ENCODE assay signal across 12 cellular contexts in the genomic region with DNA sequence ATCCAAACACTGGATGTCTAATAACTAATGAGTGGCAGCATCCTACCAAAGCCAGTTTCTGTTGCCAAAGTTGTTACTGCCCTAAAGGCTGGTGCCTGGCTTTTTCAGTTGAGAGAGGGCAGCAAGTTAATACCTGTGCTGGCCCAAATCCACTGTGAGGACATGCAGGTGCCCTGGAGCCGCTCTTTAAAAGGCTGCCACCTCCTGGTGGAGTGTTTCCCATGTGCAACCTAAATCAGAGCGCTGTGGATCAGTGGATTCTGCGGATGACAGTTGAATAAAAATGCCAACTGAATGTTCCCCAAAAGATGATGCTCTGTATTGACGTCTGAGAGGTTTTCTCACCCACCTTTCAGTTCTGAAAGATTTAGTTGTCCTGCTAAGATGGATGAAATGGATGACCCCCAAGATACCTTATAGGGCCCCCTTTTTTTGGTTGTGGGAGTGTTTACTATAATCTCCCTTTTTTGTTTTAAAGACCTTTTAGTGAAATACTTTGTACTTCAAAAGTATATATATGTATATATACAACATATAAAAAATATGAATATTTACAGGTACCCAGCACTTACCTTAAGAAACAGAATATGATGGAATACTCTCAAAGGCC.
DNase-seq lines count a peak whose midpoint lies in the region; ATAC-seq and TF ChIP-seq lines count a peak whose summit lies in the region.
"Had no signal": no experiment of that assay in that cellular context is flagged by ENCODE, and none has a peak within 500 bp of the region (broad histone marks: within the 10 kb centered on the region; RNA-seq: fewer than 3 reads in every experiment).

No MANE protein-coding gene starts in this region.

- no peak overlapping the region for H3K4ac ChIP-seq in trophoblast cell (ENCODE audit: low read depth, low read length)

- H4K8ac ChIP-seq in trophoblast cell (ENCODE audit: low read depth, low read length): no peak overlapping the region

- no peaks in the 10 kb centered on the region for H3K79me2 ChIP-seq in trophoblast cell (ENCODE audit: control insufficient read depth, insufficient read depth, low read length, poor library complexity)

- no peaks in the 10 kb centered on the region for H3K4me1 Mint-ChIP-seq in activated CD4-positive, alpha-beta T cell treated with anti-CD3 and anti-CD28 coated beads, Interleukin-2, amount 10 ng/mL, durations not matched to agents 24 days and 14 days
- H3K4me1 Mint-ChIP-seq in endothelial cell (ENCODE audit: unreplicated experiment): no peaks in the 10 kb centered on the region

- H2AFZ ChIP-seq in trophoblast cell (ENCODE audit: insufficient read depth, low read length, poor library complexity): no peak overlapping the region

- H3K18ac ChIP-seq in trophoblast cell (ENCODE audit: low read length): no peak overlapping the region

- H3K14ac ChIP-seq in trophoblast cell (ENCODE audit: low read length): no peak overlapping the region

- no peak overlapping the region for H3K4me2 ChIP-seq in trophoblast cell (ENCODE audit: low read length)

- no CpG with 5 or more reads among the region's 4 CpGs for WGBS in trophoblast cell (ENCODE audit: extremely low coverage, insufficient coverage, insufficient read length)

- no peaks in the 10 kb centered on the region for H3K79me1 ChIP-seq in trophoblast cell (ENCODE audit: low read length)

- H3K9me3 Mint-ChIP-seq in activated CD4-positive, alpha-beta T cell treated with anti-CD3 and anti-CD28 coated beads, Interleukin-2, amount 10 ng/mL, durations not matched to agents 24 days and 14 days: no peaks in the 10 kb centered on the region
- no peaks in the 10 kb centered on the region for H3K9me3 Mint-ChIP-seq in endothelial cell (ENCODE audit: unreplicated experiment)

- no peak overlapping the region for H3K27ac Mint-ChIP-seq in activated CD4-positive, alpha-beta T cell treated with anti-CD3 and anti-CD28 coated beads, Interleukin-2, amount 10 ng/mL, durations not matched to agents 24 days and 14 days
- no peak overlapping the region for H3K27ac Mint-ChIP-seq in endothelial cell (ENCODE audit: unreplicated experiment)

- H2BK5ac ChIP-seq in trophoblast cell (ENCODE audit: low read depth, low read length, poor library complexity): no peak overlapping the region

- H2AK5ac ChIP-seq in trophoblast cell (ENCODE audit: low read length): no peak overlapping the region

- no peak overlapping the region for H4K12ac ChIP-seq in trophoblast cell (ENCODE audit: low read depth, low read length)

- no peak overlapping the region for H3K9ac ChIP-seq in trophoblast cell (ENCODE audit: low read length)

- DNase-seq in activated CD4-positive, alpha-beta T cell treated with anti-CD3 and anti-CD28 coated beads for 48 hours: peak; percentile 9
- no peak for DNase-seq in activated CD4-positive, alpha-beta T cell treated with anti-CD3 and anti-CD28 coated beads, Interleukin-2, amount 10 ng/mL, durations not matched to agents 24 days and 14 days
- DNase-seq in NAMALWA (ENCODE audit: low spot score): peak; percentile 7
- DNase-seq in endothelial cell (ENCODE audit: low spot score): peak; percentile 54
- DNase-seq in trophoblast cell: peak; percentile 22 to 59
- no peak for DNase-seq in coronary artery (ENCODE audit: low spot score)
- DNase-seq: activated effector memory CD4-positive, alpha-beta T cell treated with Interleukin-2 at 50 U/mL for 16 hours; dorsolateral prefrontal cortex; NCI-H510A treated with DMSO at 0.1 percent for 48 hours had no signal

- H3K27me3 ChIP-seq in trophoblast cell (ENCODE audit: insufficient read depth, low read length): no peaks in the 10 kb centered on the region
- H3K27me3 ChIP-seq: right atrium auricular region had no signal

- H3K4me1 ChIP-seq in trophoblast cell (ENCODE audit: control insufficient read depth in 1 of 2, insufficient read depth in 2 of 2, low read length in 2 of 2): no peaks in the 10 kb centered on the region
- H3K4me1 ChIP-seq: right atrium auricular region had no signal

- TF ChIP-seq CTCF in endothelial cell (IDR thresholded peaks at IDR 0.05; ENCODE audit: unreplicated experiment): no peak
- no peak for TF ChIP-seq CTCF in coronary artery (IDR thresholded peaks at IDR 0.05)

- intact Hi-C loops in activated CD4-positive, alpha-beta T cell treated with anti-CD3 and anti-CD28 coated beads, Interleukin-2, amount 10 ng/mL, durations not matched to agents 24 days and 14 days (cut with micrococcal nuclease): no loop called here

- H2BK120ac ChIP-seq in trophoblast cell (ENCODE audit: insufficient read depth, low read length, poor library complexity): no peak overlapping the region

- H2BK12ac ChIP-seq in trophoblast cell (ENCODE audit: low read length): no peak overlapping the region

- no peak overlapping the region for H3K27ac ChIP-seq in trophoblast cell (ENCODE audit: low read depth, low read length)
- no peak overlapping the region for H3K27ac ChIP-seq in coronary artery
- H3K27ac ChIP-seq: dorsolateral prefrontal cortex, right atrium auricular region had no signal

- peaks cover 25% of the 10 kb centered on the region for H3K27me3 Mint-ChIP-seq in activated CD4-positive, alpha-beta T cell treated with anti-CD3 and anti-CD28 coated beads, Interleukin-2, amount 10 ng/mL, durations not matched to agents 24 days and 14 days
- peaks cover 3% of the 10 kb centered on the region for H3K27me3 Mint-ChIP-seq in endothelial cell (ENCODE audit: unreplicated experiment)

- H3K4me3 Mint-ChIP-seq in activated CD4-positive, alpha-beta T cell treated with anti-CD3 and anti-CD28 coated beads, Interleukin-2, amount 10 ng/mL, durations not matched to agents 24 days and 14 days: no peak overlapping the region
- H3K4me3 Mint-ChIP-seq in endothelial cell (ENCODE audit: unreplicated experiment): no peak overlapping the region

- no peak overlapping the region for H4K91ac ChIP-seq in trophoblast cell (ENCODE audit: low read depth, low read length)

- no peaks in the 10 kb centered on the region for H3K9me3 ChIP-seq in trophoblast cell (ENCODE audit: insufficient read depth, low read depth, low read length)

- no peaks in the 10 kb centered on the region for H3K36me3 ChIP-seq in trophoblast cell (ENCODE audit: control insufficient read depth in 1 of 2, insufficient read depth in 2 of 2, low read length in 2 of 2)
- H3K36me3 ChIP-seq: right atrium auricular region had no signal

- no peak overlapping the region for H3K23ac ChIP-seq in trophoblast cell (ENCODE audit: low read length)

- H3K4me3 ChIP-seq in trophoblast cell (ENCODE audit: low read depth, low read length) (no peak overlapping the region), coronary artery (no peak overlapping the region)
- H3K4me3 ChIP-seq: dorsolateral prefrontal cortex, right atrium auricular region had no signal

- no peaks in the 10 kb centered on the region for H3K36me3 Mint-ChIP-seq in activated CD4-positive, alpha-beta T cell treated with anti-CD3 and anti-CD28 coated beads, Interleukin-2, amount 10 ng/mL, durations not matched to agents 24 days and 14 days (ENCODE audit: low read depth)
- H3K36me3 Mint-ChIP-seq in endothelial cell (ENCODE audit: low read depth, unreplicated experiment): no peaks in the 10 kb centered on the region

- ATAC-seq in HG03045 (IDR thresholded peaks at IDR 0.05; ENCODE audit: unreplicated experiment) (no peak), HG03432 (IDR thresholded peaks at IDR 0.05; ENCODE audit: unreplicated experiment) (no peak)

Comparison
In these comparisons a context has a peak if more than half of its experiments do, and no peak if none do; other contexts are left out.
1. DNase-seq: peak in activated CD4-positive, alpha-beta T cell treated with anti-CD3 and anti-CD28 coated beads for 48 hours (single experiment), NAMALWA (single experiment), endothelial cell (single experiment) and trophoblast cell (2 of 2); none in activated CD4-positive, alpha-beta T cell treated with anti-CD3 and anti-CD28 coated beads, Interleukin-2, amount 10 ng/mL, durations not matched to agents 24 days and 14 days (single experiment) and coronary artery (single experiment).